Comparison of ENCODE assay signal across 8 cellular contexts in the genomic region with DNA sequence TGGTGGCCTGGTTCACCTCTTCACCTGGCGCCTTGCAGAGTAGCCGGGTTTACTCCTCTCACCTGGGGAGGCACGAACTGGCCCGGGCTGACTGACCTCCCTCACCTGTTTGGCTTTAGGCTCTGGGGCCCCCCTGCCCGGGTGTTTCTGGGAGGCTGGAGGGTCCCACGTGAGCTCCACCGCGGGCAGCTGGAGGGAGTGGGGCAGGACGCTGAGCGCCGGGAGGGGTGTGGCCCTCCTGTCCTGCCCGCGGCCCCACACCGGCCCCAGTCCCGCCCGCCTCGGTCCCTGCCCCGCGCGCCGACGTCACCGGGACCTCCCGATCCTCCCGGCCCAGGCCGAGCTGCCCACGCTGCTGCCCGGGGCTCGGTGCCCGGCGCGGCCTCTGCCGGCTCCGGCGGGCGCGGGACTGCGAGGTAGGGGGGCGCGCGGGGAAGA. TPM values are rescaled to one million over a fixed set of nuclear protein-coding genes. Genes with fewer than 3 reads are reported as not detected.
DNase-seq lines count a peak whose midpoint lies in the region; ATAC-seq and TF ChIP-seq lines count a peak whose summit lies in the region.

Gene AMZ1 (plus strand): TSS at position 322 of the 438 bp plus-strand sequence. CDS start 12,250 bp downstream, outside the sequence.

- H3K27ac ChIP-seq in SK-N-SH (ENCODE audit: low read depth in 2 of 2, low read length in 1 of 2) (no peak within 1 kb of the TSS), skin epidermis (no peak within 1 kb of the TSS)

- peak; percentile 21 for ATAC-seq in GM18907 (IDR thresholded peaks at IDR 0.05; ENCODE audit: unreplicated experiment)

- no peaks in the 10 kb centered on the region for H4K20me1 ChIP-seq in SK-N-SH (ENCODE audit: insufficient read depth)

- no peaks in the 10 kb centered on the region for H3K9me2 ChIP-seq in SK-N-SH

- POLR2A ChIA-PET in SK-N-SH (lab: Yijun Ruan, JAX), result no interaction called here

- no peaks in the 10 kb centered on the region for H3K79me2 ChIP-seq in SK-N-SH (ENCODE audit: insufficient read depth)

- H3K9ac ChIP-seq in SK-N-SH, result peak within 1 kb of the TSS; percentile 13; the same call in 1 of the 2 replicates

- H3K27me3 ChIP-seq in SK-N-SH (ENCODE audit: insufficient read depth), result peaks cover 21% of the 10 kb centered on the region

- H3K9me3 ChIP-seq in SK-N-SH, result no peaks in the 10 kb centered on the region

- no peaks in the 10 kb centered on the region for H3K36me3 ChIP-seq in SK-N-SH (replicated peaks in 1 of 2; ENCODE audit: control insufficient read depth in 1 of 2, insufficient read depth in 2 of 2, low read length in 1 of 2)

- in situ Hi-C loops in GM13977 (cut with MboI; ENCODE audit: low pct_unique_long_range_greater_than_20kb, low sequenced_read_pairs, unreplicated experiment), result no loop called here

- CTCF ChIA-PET in SK-N-SH (lab: Yijun Ruan, JAX), result interaction anchor here (0.9 to 15.8 kb wide), 7 partner anchors 7 to 270 kb away, joined by 3 to 204 read pairs (median 4); no protein-coding TSS in a partner anchor

- 14% methylated on average over 10 of the region's 41 CpGs for WGBS in SK-N-SH (ENCODE audit: low lambda C conversion rate)

- peak within 1 kb of the TSS; percentile 93 for H3K4me2 ChIP-seq in SK-N-SH

- H3F3A ChIP-seq in SK-N-SH (replicated peaks; ENCODE audit: insufficient read depth), result no peaks in the 10 kb centered on the region

- TF ChIP-seq EP300 in SK-N-SH (IDR thresholded peaks at IDR 0.05; ENCODE audit: borderline replicate concordance in 1 of 2, low read depth in 1 of 2, low read length in 1 of 2), result no peak

- TF ChIP-seq CTCF in SK-N-SH (IDR thresholded peaks at IDR 0.05) (no peak), GM13977 (IDR thresholded peaks at IDR 0.05; ENCODE audit: extremely low read depth, insufficient read depth, missing control alignments) (no peak)

- peaks cover 7 to 16% of the 10 kb centered on the region in 2 experiments; a peak in 3 of 4 replicates for H3K4me1 ChIP-seq in SK-N-SH (ENCODE audit: control insufficient read depth in 1 of 2, insufficient read depth in 2 of 2, low read depth in 1 of 2, low read length in 1 of 2)

- DNase-seq in SK-N-SH (peak; percentile 80), hepatic stellate cell (ENCODE audit: low spot score) (peak; percentile 74), mucosa of gallbladder (ENCODE audit: low spot score) (no peak), NCI-H226 (no peak), GM13977 (ENCODE audit: low spot score) (no peak), NCI-H1105 treated with DMSO at 0.1 percent for 48 hours (lab: John Stamatoyannopoulos, UW) (no peak)

- H2AFZ ChIP-seq in SK-N-SH (ENCODE audit: low read depth), result 0 out of 2 replicates have a peak within 1 kb of the TSS, but pooled peaks have one; percentile 45

- TF ChIP-seq RAD21 in SK-N-SH (IDR thresholded peaks at IDR 0.05; ENCODE audit: low read length), result no peak

- H3K4me3 ChIP-seq in SK-N-SH (ENCODE audit: low read depth in 2 of 2, low read length in 1 of 2) (peak within 1 kb of the TSS; percentile 27 to 50), skin epidermis (peak within 1 kb of the TSS in 5 of 7 experiments; percentile 4 to 30 (median 14))

TF ChIP-seq in SK-N-SH, 30 proteins besides CTCF, POLR2A, EP300 and RAD21:
- TF ChIP-seq FOSL2 (IDR thresholded peaks at IDR 0.05; ENCODE audit: borderline replicate concordance, low read depth) (no peak), POLR2AphosphoS5 (IDR thresholded peaks at IDR 0.05; ENCODE audit: low read depth, low read length) (no peak), TEAD4 (IDR thresholded peaks at IDR 0.05; ENCODE audit: borderline replicate concordance, insufficient read depth) (no peak)

RNA-seq across cellular contexts. Expression of gene AMZ1, which starts in this region (rescaled TPM):
- 0.15 and 0.19 TPM in 2 replicates for polyA plus RNA-seq in SK-N-SH (2012; rRNA removed)
- 0.04 and 0.12 TPM in 2 replicates for polyA plus RNA-seq in SK-N-SH (2012; cell fraction: cytosol; rRNA removed)
- 0.29 and 0.69 TPM in 2 replicates for polyA plus RNA-seq in SK-N-SH (2012; cell fraction: nucleus; rRNA removed)
- total RNA-seq in mucosa of gallbladder, result 0.35 TPM

Comparison
In these comparisons a context has a peak if more than half of its experiments do, and no peak if none do; other contexts are left out.
1. Peak in DNase-seq, H3K4me3 ChIP-seq, H3K9ac ChIP-seq and H3K4me2 ChIP-seq in SK-N-SH; RNA of the gene not detected or under 1 TPM.